ENCODE assay signal across 38 cellular contexts in the genomic region with DNA sequence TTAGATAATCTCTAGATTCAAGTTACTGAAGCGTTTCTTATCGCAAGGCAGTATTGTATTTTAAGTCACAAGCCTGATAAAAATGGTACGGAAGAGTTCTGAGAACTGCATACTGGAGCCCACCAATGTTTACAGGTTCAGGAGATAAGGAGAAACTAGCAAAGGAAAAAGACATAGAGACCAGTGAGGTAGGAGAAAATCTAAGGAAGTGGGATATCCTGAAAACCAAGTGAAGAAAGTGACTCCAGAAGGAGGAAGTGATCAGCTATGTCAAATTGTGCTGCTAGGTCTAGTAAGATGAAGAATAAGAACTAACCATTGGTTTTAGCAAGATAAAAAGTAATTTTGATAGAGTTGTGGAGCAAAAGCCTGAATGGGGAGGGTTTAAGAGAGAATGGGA.
"Had no signal": no experiment of that assay in that cellular context is flagged by ENCODE, and none has a peak within 500 bp of the region (broad histone marks: within the 10 kb centered on the region; RNA-seq: fewer than 3 reads in every experiment).

No MANE protein-coding gene starts in this region.

- H3K27ac Mint-ChIP-seq: activated CD4-positive, alpha-beta memory T cell treated with anti-CD3 and anti-CD28 coated beads, Interleukin-2, amount 10 ng/mL, durations not matched to agents 7 days and 5 days; activated CD4-positive, alpha-beta T cell treated with anti-CD3 and anti-CD28 coated beads for 36 hours; activated CD8-positive, alpha-beta memory T cell treated with anti-CD3 and anti-CD28 coated beads, Interleukin-2, amount 10 ng/mL, durations not matched to agents 7 days and 5 days; activated CD8-positive, alpha-beta T cell treated with anti-CD3 and anti-CD28 coated beads, Interleukin-2, amount 10 ng/mL, durations not matched to agents 7 days and 5 days; activated naive CD4-positive, alpha-beta T cell treated with anti-CD3 and anti-CD28 coated beads, Interleukin-2, amount 10 ng/mL, durations not matched to agents 7 days and 5 days; activated naive CD4-positive, alpha-beta T cell treated with anti-CD3 and anti-CD28 coated beads, Interleukin-2, amount 50 U/mL, for 24 hours; activated naive CD8-positive, alpha-beta T cell; activated naive CD8-positive, alpha-beta T cell treated with anti-CD3 and anti-CD28 coated beads, Interleukin-2, amount 10 ng/mL, durations not matched to agents 7 days and 5 days; activated naive CD8-positive, alpha-beta T cell treated with anti-CD3 and anti-CD28 coated beads, Interleukin-2, amount 50 U/mL, for 24 hours; activated T-cell treated with anti-CD3 and anti-CD28 coated beads, Interleukin-2, amount 50 U/mL, for 24 hours; activated T-helper 2 cell treated with anti-CD3 and anti-CD28 coated beads, Interferon-gamma antibody, Interleukin-2, Interleukin-4, amounts not matched to agents 10 μg/mL and 5 μg/mL and 100 μg/mL, durations not matched to agents 14 hours and 24 hours and 36 hours; brain; T-helper 1 cell treated with Interleukin-12 subunit alpha and Interleukin-12 subunit beta and Interleukin-4 antibody, amounts not matched to agents 30 μg/mL and 1 μg/mL, for 36 hours; T-helper 2 cell treated with Interferon-gamma antibody and Interleukin-4, amounts not matched to agents 5 μg/mL and 100 μg/mL, for 36 hours; WTC11 had no signal

- H3K9me3 ChIP-seq: ascending aorta had no signal

- ATAC-seq: activated CD4-positive, alpha-beta T cell treated with anti-CD3 and anti-CD28 coated beads for 36 hours; activated CD4-positive, CD25-positive, alpha-beta regulatory T cell treated with anti-CD3 and anti-CD28 coated beads, Interleukin-2, amount 50 U/mL, for 24 hours; activated CD8-positive, alpha-beta memory T cell treated with anti-CD3 and anti-CD28 coated beads, Interleukin-2, amount 10 ng/mL, durations not matched to agents 7 days and 5 days; activated CD8-positive, alpha-beta T cell treated with anti-CD3 and anti-CD28 coated beads, Interleukin-2, amount 10 ng/mL, durations not matched to agents 7 days and 5 days; activated naive CD8-positive, alpha-beta T cell treated with anti-CD3 and anti-CD28 coated beads, Interleukin-2, amount 50 U/mL, for 24 hours; WTC11 had no signal

- FAIRE-seq: bronchial epithelial cell had no signal

- H3K36me3 ChIP-seq: ascending aorta, cardiac muscle cell, WERI-Rb-1 had no signal

- H3K27me3 ChIP-seq: ascending aorta, cardiac muscle cell had no signal

- H3K4me1 Mint-ChIP-seq: activated CD4-positive, alpha-beta memory T cell treated with anti-CD3 and anti-CD28 coated beads, Interleukin-2, amount 10 ng/mL, durations not matched to agents 7 days and 5 days; activated CD4-positive, alpha-beta T cell treated with anti-CD3 and anti-CD28 coated beads for 36 hours; activated CD8-positive, alpha-beta memory T cell treated with anti-CD3 and anti-CD28 coated beads, Interleukin-2, amount 10 ng/mL, durations not matched to agents 7 days and 5 days; activated naive CD4-positive, alpha-beta T cell treated with anti-CD3 and anti-CD28 coated beads, Interleukin-2, amount 10 ng/mL, durations not matched to agents 7 days and 5 days; activated naive CD4-positive, alpha-beta T cell treated with anti-CD3 and anti-CD28 coated beads, Interleukin-2, amount 50 U/mL, for 24 hours; activated naive CD8-positive, alpha-beta T cell treated with anti-CD3 and anti-CD28 coated beads, Interleukin-2, amount 10 ng/mL, durations not matched to agents 7 days and 5 days; activated naive CD8-positive, alpha-beta T cell treated with anti-CD3 and anti-CD28 coated beads, Interleukin-2, amount 50 U/mL, for 24 hours; brain; central memory CD8-positive, alpha-beta T cell had no signal

- H3K4me1 ChIP-seq: ascending aorta had no signal

- H3K4me3 ChIP-seq: ascending aorta, cardiac muscle cell had no signal

- H3K4me3 Mint-ChIP-seq: activated CD4-positive, alpha-beta memory T cell treated with anti-CD3 and anti-CD28 coated beads, Interleukin-2, amount 10 ng/mL, durations not matched to agents 7 days and 5 days; activated CD4-positive, alpha-beta T cell treated with anti-CD3 and anti-CD28 coated beads for 36 hours; activated CD8-positive, alpha-beta memory T cell treated with anti-CD3 and anti-CD28 coated beads, Interleukin-2, amount 10 ng/mL, durations not matched to agents 7 days and 5 days; activated CD8-positive, alpha-beta T cell treated with anti-CD3 and anti-CD28 coated beads, Interleukin-2, amount 10 ng/mL, durations not matched to agents 7 days and 5 days; activated naive CD4-positive, alpha-beta T cell treated with anti-CD3 and anti-CD28 coated beads, Interleukin-2, amount 10 ng/mL, durations not matched to agents 7 days and 5 days; activated naive CD4-positive, alpha-beta T cell treated with anti-CD3 and anti-CD28 coated beads, Interleukin-2, amount 50 U/mL, for 24 hours; activated naive CD8-positive, alpha-beta T cell; activated naive CD8-positive, alpha-beta T cell treated with anti-CD3 and anti-CD28 coated beads, Interleukin-2, amount 10 ng/mL, durations not matched to agents 7 days and 5 days; activated naive CD8-positive, alpha-beta T cell treated with anti-CD3 and anti-CD28 coated beads, Interleukin-2, amount 50 U/mL, for 24 hours; activated T-cell treated with anti-CD3 and anti-CD28 coated beads, Interleukin-2, amount 50 U/mL, for 24 hours; brain; central memory CD8-positive, alpha-beta T cell; T-helper 1 cell treated with Interleukin-12 subunit alpha and Interleukin-12 subunit beta and Interleukin-4 antibody, amounts not matched to agents 30 μg/mL and 1 μg/mL, for 36 hours; T-helper 2 cell treated with Interferon-gamma antibody and Interleukin-4, amounts not matched to agents 5 μg/mL and 100 μg/mL, for 36 hours; WTC11 had no signal

- H3K36me3 Mint-ChIP-seq: activated CD8-positive, alpha-beta memory T cell treated with anti-CD3 and anti-CD28 coated beads, Interleukin-2, amount 10 ng/mL, durations not matched to agents 7 days and 5 days; activated naive CD4-positive, alpha-beta T cell treated with anti-CD3 and anti-CD28 coated beads, Interleukin-2, amount 10 ng/mL, durations not matched to agents 7 days and 5 days; activated naive CD4-positive, alpha-beta T cell treated with anti-CD3 and anti-CD28 coated beads, Interleukin-2, amount 50 U/mL, for 24 hours; activated naive CD8-positive, alpha-beta T cell; brain; WTC11 had no signal

- DNase-seq: activated CD4-positive, alpha-beta memory T cell treated with anti-CD3 and anti-CD28 coated beads, Interleukin-2, amount 10 ng/mL, durations not matched to agents 7 days and 5 days; activated CD4-positive, alpha-beta T cell treated with anti-CD3 and anti-CD28 coated beads for 1 hour; activated CD4-positive, alpha-beta T cell treated with anti-CD3 and anti-CD28 coated beads for 36 hours; activated CD4-positive, alpha-beta T cell treated with anti-CD3 and anti-CD28 coated beads for 48 hours; activated CD4-positive, alpha-beta T cell treated with anti-CD3 and anti-CD28 coated beads, Interleukin-2, amount 50 U/mL, for 48 hours; activated CD4-positive, CD25-positive, alpha-beta regulatory T cell; activated CD8-positive, alpha-beta memory T cell treated with anti-CD3 and anti-CD28 coated beads for 24 hours; activated CD8-positive, alpha-beta memory T cell treated with anti-CD3 and anti-CD28 coated beads, Interleukin-2, amount 10 ng/mL, durations not matched to agents 7 days and 5 days; activated CD8-positive, alpha-beta memory T cell treated with anti-CD3 and anti-CD28 coated beads, Interleukin-2, amount 50 U/mL, for 48 hours; activated CD8-positive, alpha-beta T cell treated with anti-CD3 and anti-CD28 coated beads, Interleukin-2, amount 10 ng/mL, durations not matched to agents 7 days and 5 days; activated effector memory CD4-positive, alpha-beta T cell treated with Interleukin-2 at 50 U/mL for 16 hours; activated gamma-delta T cell; activated naive CD4-positive, alpha-beta T cell treated with anti-CD3 and anti-CD28 coated beads, Interleukin-2, amount 10 ng/mL, durations not matched to agents 7 days and 5 days; activated naive CD4-positive, alpha-beta T cell treated with Interleukin-2 at 50 U/mL for 16 hours; activated naive CD8-positive, alpha-beta T cell treated with anti-CD3 and anti-CD28 coated beads, Interleukin-2, amount 10 ng/mL, durations not matched to agents 7 days and 5 days; activated naive CD8-positive, alpha-beta T cell treated with anti-CD3 and anti-CD28 coated beads, Interleukin-2, amount 50 U/mL, for 24 hours; activated T-cell treated with anti-CD3 and anti-CD28 coated beads, Interleukin-2, amount 50 U/mL, for 24 hours; activated T-cell treated with anti-CD3 and anti-CD28 coated beads, Interleukin-2, amount 50 U/mL, for 48 hours; amygdala; anterior cingulate cortex; caudate nucleus; cerebellar nuclear complex; T-helper 1 cell; T-helper 2 cell; T-helper 9 cell; WERI-Rb-1 had no signal

- H3K9me3 Mint-ChIP-seq: activated CD4-positive, alpha-beta memory T cell treated with anti-CD3 and anti-CD28 coated beads, Interleukin-2, amount 10 ng/mL, durations not matched to agents 7 days and 5 days; activated naive CD4-positive, alpha-beta T cell treated with anti-CD3 and anti-CD28 coated beads, Interleukin-2, amount 10 ng/mL, durations not matched to agents 7 days and 5 days; activated naive CD4-positive, alpha-beta T cell treated with anti-CD3 and anti-CD28 coated beads, Interleukin-2, amount 50 U/mL, for 24 hours; activated naive CD8-positive, alpha-beta T cell treated with anti-CD3 and anti-CD28 coated beads, Interleukin-2, amount 10 ng/mL, durations not matched to agents 7 days and 5 days; activated naive CD8-positive, alpha-beta T cell treated with anti-CD3 and anti-CD28 coated beads, Interleukin-2, amount 50 U/mL, for 24 hours; activated T-cell treated with anti-CD3 and anti-CD28 coated beads, Interleukin-2, amount 50 U/mL, for 24 hours; activated T-helper 2 cell treated with anti-CD3 and anti-CD28 coated beads, Interferon-gamma antibody, Interleukin-2, Interleukin-4, amounts not matched to agents 10 μg/mL and 5 μg/mL and 100 μg/mL, durations not matched to agents 14 hours and 24 hours and 36 hours; central memory CD8-positive, alpha-beta T cell; T-helper 1 cell treated with Interleukin-12 subunit alpha and Interleukin-12 subunit beta and Interleukin-4 antibody, amounts not matched to agents 30 μg/mL and 1 μg/mL, for 36 hours; T-helper 2 cell treated with Interferon-gamma antibody and Interleukin-4, amounts not matched to agents 5 μg/mL and 100 μg/mL, for 36 hours had no signal

- H3K27ac ChIP-seq: ascending aorta, cardiac muscle cell, WERI-Rb-1 had no signal

- H3K27me3 Mint-ChIP-seq: activated CD4-positive, alpha-beta memory T cell treated with anti-CD3 and anti-CD28 coated beads, Interleukin-2, amount 10 ng/mL, durations not matched to agents 7 days and 5 days; activated CD8-positive, alpha-beta memory T cell treated with anti-CD3 and anti-CD28 coated beads, Interleukin-2, amount 10 ng/mL, durations not matched to agents 7 days and 5 days; activated naive CD8-positive, alpha-beta T cell treated with anti-CD3 and anti-CD28 coated beads, Interleukin-2, amount 10 ng/mL, durations not matched to agents 7 days and 5 days; brain had no signal
